11 cellular contexts compared by ENCODE assay signal in the genomic region with DNA sequence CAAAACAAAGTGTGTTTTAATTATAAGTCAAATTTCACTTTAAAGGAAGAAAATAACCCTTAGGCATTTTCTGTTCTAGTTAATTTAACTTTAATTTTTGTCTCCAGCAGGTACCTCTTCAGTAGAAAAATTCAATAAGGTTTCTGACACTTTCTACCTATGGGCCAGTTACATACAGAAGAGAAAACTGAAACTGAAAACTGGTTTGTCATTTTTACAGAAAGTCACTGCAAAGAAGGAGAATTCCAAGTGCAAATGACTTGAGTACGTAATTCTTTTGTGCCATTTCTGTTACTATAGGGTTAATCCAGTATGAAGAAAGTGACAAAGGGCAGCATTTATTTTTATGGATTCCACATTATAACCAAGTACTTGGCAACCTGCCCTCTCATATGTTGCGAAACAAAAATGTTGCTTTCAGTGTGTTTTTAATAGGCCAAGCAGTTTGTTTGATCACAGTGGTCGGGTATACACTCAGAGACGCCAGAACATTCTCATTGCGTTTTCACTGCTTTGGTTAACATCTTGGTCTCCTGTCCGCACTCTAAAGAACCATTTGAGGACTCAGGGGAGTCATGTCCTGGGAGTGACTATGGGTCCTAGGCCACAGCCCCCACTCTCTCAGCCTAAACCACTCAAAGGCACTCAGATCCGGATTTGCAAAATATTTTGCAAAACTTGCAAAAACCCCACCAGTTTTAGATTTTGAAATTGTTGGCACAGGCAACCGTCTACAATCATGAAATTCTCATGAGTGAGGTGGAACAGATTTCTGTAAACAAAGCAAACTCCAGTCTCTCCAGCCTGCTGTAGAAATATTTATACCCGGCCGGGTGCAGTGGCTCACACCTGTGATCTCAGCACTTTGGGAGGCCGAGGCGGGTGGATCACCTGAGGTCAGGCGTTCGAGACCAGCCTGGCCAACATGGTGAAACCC. TPM values are rescaled to one million over a fixed set of nuclear protein-coding genes. Genes with fewer than 3 reads are reported as not detected.
DNase-seq lines count a peak whose midpoint lies in the region; ATAC-seq and TF ChIP-seq lines count a peak whose summit lies in the region.
"Had no signal": no experiment of that assay in that cellular context is flagged by ENCODE, and none has a peak within 500 bp of the region (broad histone marks: within the 10 kb centered on the region; RNA-seq: fewer than 3 reads in every experiment).

No MANE protein-coding gene starts in this region.

- no peaks in the 10 kb centered on the region for H3K36me3 ChIP-seq in MM.1S (replicated peaks; ENCODE audit: insufficient read depth, low read length)

- H3K27me3 ChIP-seq in MM.1S (replicated peaks; ENCODE audit: insufficient read depth, low read length), result no peaks in the 10 kb centered on the region
- H3K27me3 ChIP-seq in CD4-positive, alpha-beta T cell (ENCODE audit: control insufficient read depth, insufficient read depth, low read length), result no peaks in the 10 kb centered on the region

- H3K4me1 Mint-ChIP-seq in CD4-positive, alpha-beta T cell (ENCODE audit: low read depth), result peaks cover 18% of the 10 kb centered on the region

- ATAC-seq in GM21786 (IDR thresholded peaks at IDR 0.05; ENCODE audit: unreplicated experiment) (no peak), GM19023 (IDR thresholded peaks at IDR 0.05; ENCODE audit: unreplicated experiment) (no peak)
- no peak for ATAC-seq in CD4-positive, alpha-beta T cell (ENCODE audit: poor library complexity)

- peak overlapping the region; percentile 80 for H3K4me2 ChIP-seq in MM.1S (ENCODE audit: low read depth, low read length)

- CTCF ChIA-PET in CD4-positive, alpha-beta T cell (lab: Charles Lee), result no interaction called here

- H3K79me2 ChIP-seq in MM.1S (ENCODE audit: low read length), result no peaks in the 10 kb centered on the region

- peak overlapping the region; percentile 62 for H2AFZ ChIP-seq in MM.1S (ENCODE audit: low read length)

- H3K4me3 Mint-ChIP-seq in CD4-positive, alpha-beta T cell, result no peak overlapping the region

- peak overlapping the region; percentile 72 for H3K27ac ChIP-seq in MM.1S (ENCODE audit: low read length)
- H3K27ac ChIP-seq in CD4-positive, alpha-beta T cell (ENCODE audit: low read depth, low read length), result no peak overlapping the region

- H3K9me3 Mint-ChIP-seq in CD4-positive, alpha-beta T cell, result no peaks in the 10 kb centered on the region
- H3K9me3 Mint-ChIP-seq: naive B cell had no signal

- H3K27me3 Mint-ChIP-seq in CD4-positive, alpha-beta T cell, result no peaks in the 10 kb centered on the region

- POLR2A ChIA-PET in CD4-positive, alpha-beta T cell (lab: Charles Lee), result no interaction called here

- peak; percentile 45 for DNase-seq in AG08395 (ENCODE audit: low spot score)
- peak; percentile 78 for DNase-seq in MM.1S
- DNase-seq in dedifferentiated amniotic fluid mesenchymal stem cell (ENCODE audit: extremely low spot score), result peak; percentile 63
- peak; percentile 38 for DNase-seq in myocyte (ENCODE audit: low read depth)
- DNase-seq in activated T-cell treated with anti-CD3 and anti-CD28 coated beads, Interleukin-2, amount 50 U/mL, for 48 hours, result no peak
- DNase-seq in CD4-positive, alpha-beta T cell, result no peak
- DNase-seq: DND-41, naive B cell, NCI-H774 had no signal

- no peak overlapping the region for H3K27ac Mint-ChIP-seq in CD4-positive, alpha-beta T cell
- H3K27ac Mint-ChIP-seq: naive B cell had no signal

- no peaks in the 10 kb centered on the region for H3K9me3 ChIP-seq in MM.1S (replicated peaks; ENCODE audit: insufficient read depth, low read length)
- H3K9me3 ChIP-seq in CD4-positive, alpha-beta T cell (ENCODE audit: control insufficient read depth, low read length), result no peaks in the 10 kb centered on the region

- H3K4me3 ChIP-seq in MM.1S (ENCODE audit: low read length), result peak overlapping the region; percentile 50

- H3K36me3 Mint-ChIP-seq in CD4-positive, alpha-beta T cell (ENCODE audit: low read depth), result no peaks in the 10 kb centered on the region
- H3K36me3 Mint-ChIP-seq: naive B cell had no signal

- H3K9ac ChIP-seq in MM.1S (ENCODE audit: low read length), result peak overlapping the region; percentile 30; the same call in 1 of the 2 replicates

- intact Hi-C loops in CD4-positive, alpha-beta T cell (cut with DNase I, micrococcal nuclease), result no loop called here

- TF ChIP-seq CTCF in MM.1S (IDR thresholded peaks at IDR 0.05; ENCODE audit: low read length), result no peak
- no peak for TF ChIP-seq CTCF in CD4-positive, alpha-beta T cell (IDR thresholded peaks at IDR 0.05)

- no peaks in the 10 kb centered on the region for H3K9me2 ChIP-seq in MM.1S (replicated peaks; ENCODE audit: insufficient read depth, low read length)

- H3F3A ChIP-seq in MM.1S (ENCODE audit: insufficient read depth, low read length), result peaks cover 20% of the 10 kb centered on the region

- no peaks in the 10 kb centered on the region for H4K20me1 ChIP-seq in MM.1S (ENCODE audit: insufficient read depth, low read length)

- H3K4me1 ChIP-seq in MM.1S (ENCODE audit: low read length), result peaks cover 24% of the 10 kb centered on the region

RNA-seq across cellular contexts. Expression of a gene that starts 15.3 kb away (rescaled TPM):
- total RNA-seq in myocyte, result 41.9 and 43.7 TPM in 2 replicates
- 6.3 TPM for polyA plus RNA-seq in myocyte (2012)
- total RNA-seq in CD4-positive, alpha-beta T cell, result 100 to 1,000 TPM in 1 of 2 experiments, 10 to 100 TPM in 1; 94.8 to 107 TPM

Comparison
In these comparisons a context has a peak if more than half of its experiments do, and no peak if none do; other contexts are left out.
1. DNase-seq: peak in AG08395 (single experiment), MM.1S (single experiment), dedifferentiated amniotic fluid mesenchymal stem cell (single experiment) and myocyte (single experiment); none in activated T-cell treated with anti-CD3 and anti-CD28 coated beads, Interleukin-2, amount 50 U/mL, for 48 hours (0 of 2) and CD4-positive, alpha-beta T cell (0 of 10).